ENCODE assay signal across 8 cellular contexts in genomic region chr7:7944619-7945282, GRCh38. TPM values are rescaled to one million over a fixed set of nuclear protein-coding genes. Genes with fewer than 3 reads are reported as not detected.
DNase-seq lines count a peak whose midpoint lies in the region; ATAC-seq and TF ChIP-seq lines count a peak whose summit lies in the region.

No MANE protein-coding gene starts in this region.

- no peaks in the 10 kb centered on the region for H3K9me3 Mint-ChIP-seq in chondrocyte (ENCODE audit: low read depth)

- H3K27me3 Mint-ChIP-seq in chondrocyte (ENCODE audit: low read depth), result no peaks in the 10 kb centered on the region

- ATAC-seq in GM18868 (IDR thresholded peaks at IDR 0.05; ENCODE audit: unreplicated experiment) (peak; percentile 90), HG02870 (IDR thresholded peaks at IDR 0.05; ENCODE audit: unreplicated experiment) (peak; percentile 89)

- H3K4me3 Mint-ChIP-seq in chondrocyte (ENCODE audit: unreplicated experiment), result no peak overlapping the region

- peak overlapping the region; percentile 42 for H3K27ac Mint-ChIP-seq in chondrocyte (ENCODE audit: unreplicated experiment)

- no peak for TF ChIP-seq CTCF in chondrocyte (IDR thresholded peaks at IDR 0.05)

- H3K36me3 Mint-ChIP-seq in chondrocyte (ENCODE audit: low read depth), result no peaks in the 10 kb centered on the region

- DNase-seq in T follicular helper cell (ENCODE audit: low read depth) (peak; percentile 7), chondrocyte (ENCODE audit: low spot score) (no peak), NCI-H2029 treated with DMSO at 0.1 percent for 48 hours (lab: John Stamatoyannopoulos, UW) (no peak), NCI-H128 (lab: John Stamatoyannopoulos, UW; ENCODE audit: unreplicated experiment) (no peak), SK-N-DZ (ENCODE audit: low spot score) (no peak)
- peak; percentile 26 to 38 for DNase-seq in stimulated activated CD8-positive, alpha-beta memory T cell treated with anti-CD3 and anti-CD28 coated beads, Interleukin-15, amount 100 ng/mL, for 48 hours (ENCODE audit: low read depth in 2 of 2)

- H3K4me1 Mint-ChIP-seq in chondrocyte (ENCODE audit: low read depth), result peaks cover 5% of the 10 kb centered on the region

RNA-seq across cellular contexts. Expression of gene GLCCI1, which starts 23.8 kb away (rescaled TPM):
- 10.2 to 11.4 TPM (median 10.9 TPM) in 3 replicates for total RNA-seq in chondrocyte
- polyA plus RNA-seq in SK-N-DZ (2014; cell fraction: cytosol; rRNA removed), result 40.2 and 50.3 TPM in 2 replicates
- 70.6 and 72.1 TPM in 2 replicates for polyA plus RNA-seq in SK-N-DZ (2014; cell fraction: nucleus; rRNA removed)

Comparison
In these comparisons a context has a peak if more than half of its experiments do, and no peak if none do; other contexts are left out.
1. DNase-seq: peak in T follicular helper cell (single experiment) and stimulated activated CD8-positive, alpha-beta memory T cell treated with anti-CD3 and anti-CD28 coated beads, Interleukin-15, amount 100 ng/mL, for 48 hours (2 of 2); none in chondrocyte (single experiment), NCI-H2029 treated with DMSO at 0.1 percent for 48 hours (single experiment), NCI-H128 (single experiment) and SK-N-DZ (single experiment).